1 cellular context compared by ENCODE assay signal in genomic region chr5:159132429-159133040, GRCh38.
TF ChIP-seq lines count a peak whose summit lies in the region.

No MANE protein-coding gene starts in this region.

TF ChIP-seq in IMR-90, 13 proteins besides CTCF, POLR2A, EP300 and RAD21:
- TF ChIP-seq CHD1 (IDR thresholded peaks at IDR 0.05; ENCODE audit: low read depth, low read length) (no peak), MAFK (IDR thresholded peaks at IDR 0.05; ENCODE audit: low read depth, low read length) (peak; percentile 46; the same call in 1 of the 2 replicates)
